In genomic region chr12:94805749-94806148, GRCh38 we compare ENCODE assay signal across 11 cellular contexts.
DNase-seq lines count a peak whose midpoint lies in the region; ATAC-seq, FAIRE-seq and TF ChIP-seq lines count a peak whose summit lies in the region.
"Had no signal": no experiment of that assay in that cellular context is flagged by ENCODE, and none has a peak within 500 bp of the region (broad histone marks: within the 10 kb centered on the region; RNA-seq: fewer than 3 reads in every experiment).

No MANE protein-coding gene starts in this region.

- no peak for ATAC-seq in GM21447 (IDR thresholded peaks at IDR 0.05; ENCODE audit: unreplicated experiment)
- ATAC-seq: activated CD8-positive, alpha-beta T cell treated with anti-CD3 and anti-CD28 coated beads, Interleukin-2, amount 10 ng/mL, durations not matched to agents 7 days and 5 days had no signal

- H3K79me2 ChIP-seq in astrocyte (ENCODE audit: insufficient read depth, low read length), result no peaks in the 10 kb centered on the region

- CTCF ChIA-PET in HEK293 (lab: Yijun Ruan, JAX), result interaction anchor here (0.5 kb wide), 1 partner anchor 40 kb away, joined by 4 read pairs; no protein-coding TSS in a partner anchor

- H3K9me3 ChIP-seq in HEK293 (ENCODE audit: control insufficient read depth, insufficient read depth, low read depth, low read length) (no peaks in the 10 kb centered on the region), astrocyte (ENCODE audit: insufficient read depth, low read depth, low read length) (no peaks in the 10 kb centered on the region)

- peak overlapping the region; percentile 91 for H3K27ac Mint-ChIP-seq in astrocyte (ENCODE audit: unreplicated experiment)
- H3K27ac Mint-ChIP-seq: activated CD8-positive, alpha-beta T cell treated with anti-CD3 and anti-CD28 coated beads, Interleukin-2, amount 10 ng/mL, durations not matched to agents 7 days and 5 days had no signal

- DNase-seq in Ammon's horn (ENCODE audit: low spot score) (peak; percentile 32), astrocyte (ENCODE audit: low read depth) (peak; percentile 60), left kidney (ENCODE audit: low read depth, low spot score) (peak; percentile 68), OCI-M1 (lab: John Stamatoyannopoulos, UW) (no peak), GM19240 (ENCODE audit: insufficient read length, low spot score) (no peak), COR-L47 (lab: John Stamatoyannopoulos, UW) (no peak)
- DNase-seq: activated CD8-positive, alpha-beta T cell treated with anti-CD3 and anti-CD28 coated beads, Interleukin-2, amount 10 ng/mL, durations not matched to agents 7 days and 5 days; central memory CD4-positive, alpha-beta T cell had no signal

- peak overlapping the region; percentile 21 for H3K4me3 Mint-ChIP-seq in astrocyte (ENCODE audit: unreplicated experiment)
- H3K4me3 Mint-ChIP-seq: activated CD8-positive, alpha-beta T cell treated with anti-CD3 and anti-CD28 coated beads, Interleukin-2, amount 10 ng/mL, durations not matched to agents 7 days and 5 days had no signal

- no peak overlapping the region for H2AFZ ChIP-seq in astrocyte (ENCODE audit: low read depth, low read length)

- TF ChIP-seq CTCF in HEK293 (tag by site-specific recombination; IDR thresholded peaks at IDR 0.05), result no peak
- no peak for TF ChIP-seq CTCF in astrocyte (IDR thresholded peaks at IDR 0.05; ENCODE audit: insufficient read depth, low read depth, low read length)

- H3K9ac ChIP-seq in astrocyte (ENCODE audit: low read length), result no peak overlapping the region

- peaks cover 2% of the 10 kb centered on the region for H3K27me3 ChIP-seq in astrocyte (ENCODE audit: insufficient read depth, low read length)

- no peaks in the 10 kb centered on the region for H3K27me3 Mint-ChIP-seq in astrocyte (ENCODE audit: low read depth, unreplicated experiment)

- FAIRE-seq in astrocyte (lab: Jason Lieb, UNC), result no peak

- POLR2A ChIA-PET in HEK293 (lab: Yijun Ruan, JAX), result no interaction called here

- H3K4me1 ChIP-seq in HEK293 (ENCODE audit: control insufficient read depth, insufficient read depth, low read length), result no peaks in the 10 kb centered on the region
- no peaks in the 10 kb centered on the region for H3K4me1 ChIP-seq in astrocyte (ENCODE audit: insufficient read depth, low read length)

- peaks cover 2% of the 10 kb centered on the region for H3K9me3 Mint-ChIP-seq in astrocyte (ENCODE audit: unreplicated experiment)

- H3K4me3 ChIP-seq in HEK293 (ENCODE audit: low read depth, low read length) (no peak overlapping the region), astrocyte (ENCODE audit: insufficient read depth, low read depth, low read length) (no peak overlapping the region)

- H3K36me3 Mint-ChIP-seq in astrocyte (ENCODE audit: low read depth, unreplicated experiment), result no peaks in the 10 kb centered on the region

- H3K4me1 Mint-ChIP-seq in astrocyte (ENCODE audit: low read depth, unreplicated experiment), result peaks cover 12% of the 10 kb centered on the region

- no peak overlapping the region for H3K27ac ChIP-seq in HEK293 (ENCODE audit: extremely low read depth, low read depth, low read length)
- no peak overlapping the region for H3K27ac ChIP-seq in astrocyte (ENCODE audit: low read depth, low read length)
- H3K27ac ChIP-seq: RWPE1 had no signal

- H3K36me3 ChIP-seq in HEK293 (ENCODE audit: control insufficient read depth in 2 of 2, insufficient read depth in 1 of 2, low read length in 2 of 2), result no peaks in the 10 kb centered on the region
- H3K36me3 ChIP-seq in astrocyte (ENCODE audit: insufficient read depth, low read length), result no peaks in the 10 kb centered on the region

- no peaks in the 10 kb centered on the region for H4K20me1 ChIP-seq in astrocyte (ENCODE audit: insufficient read depth, low read length)

- no peak overlapping the region for H3K4me2 ChIP-seq in astrocyte (ENCODE audit: low read length)

TF ChIP-seq in HEK293, 187 proteins besides CTCF, POLR2A, EP300 and RAD21 (continues in another document):
- no peak for TF ChIP-seq REST (tag by site-specific recombination; IDR thresholded peaks at IDR 0.05)
- TF ChIP-seq ZNF423 (tag by site-specific recombination; IDR thresholded peaks at IDR 0.05), result no peak
- no peak for TF ChIP-seq SETDB1 (IDR thresholded peaks at IDR 0.05; ENCODE audit: insufficient read length, low read length)
- no peak for TF ChIP-seq SP2 (tag by site-specific recombination; IDR thresholded peaks at IDR 0.05)
- TF ChIP-seq TRIM28 (IDR thresholded peaks at IDR 0.05; ENCODE audit: borderline replicate concordance, low read length), result no peak
- TF ChIP-seq ZNF132 (tag by site-specific recombination; IDR thresholded peaks at IDR 0.05; ENCODE audit: borderline replicate concordance), result no peak
- no peak for TF ChIP-seq PRDM4 (tag by site-specific recombination; IDR thresholded peaks at IDR 0.05)
- no peak for TF ChIP-seq ZSCAN5A (tag by site-specific recombination; IDR thresholded peaks at IDR 0.05)
- TF ChIP-seq ZNF510 (tag by site-specific recombination; IDR thresholded peaks at IDR 0.05; ENCODE audit: insufficient replicate concordance), result no peak
- TF ChIP-seq ZNF660 (tag by site-specific recombination; IDR thresholded peaks at IDR 0.05), result peak; percentile 84
- TF ChIP-seq ZNF639 (tag by site-specific recombination; IDR thresholded peaks at IDR 0.05), result no peak
- no peak for TF ChIP-seq ZNF214 (tag by site-specific recombination; IDR thresholded peaks at IDR 0.05; ENCODE audit: borderline replicate concordance)
- peak; percentile 42; the same call in 1 of the 2 replicates for TF ChIP-seq OSR2 (tag by site-specific recombination; IDR thresholded peaks at IDR 0.05)
- TF ChIP-seq ZBTB17 (tag by site-specific recombination; IDR thresholded peaks at IDR 0.05), result 0 out of 2 replicates have a peak, but pooled peaks have one; percentile 27
- no peak for TF ChIP-seq IKZF3 (tag by site-specific recombination; IDR thresholded peaks at IDR 0.05)
- no peak for TF ChIP-seq SP3 (tag by site-specific recombination; IDR thresholded peaks at IDR 0.05)

Comparison
In these comparisons a context has a peak if more than half of its experiments do, and no peak if none do; other contexts are left out.
1. DNase-seq: peak in Ammon's horn (single experiment), astrocyte (single experiment) and left kidney (single experiment); none in OCI-M1 (single experiment), GM19240 (single experiment) and COR-L47 (single experiment).